ENCODE assay signal across 22 cellular contexts in genomic region chr20:38809942-38810341, GRCh38. TPM values are rescaled to one million over a fixed set of nuclear protein-coding genes. Genes with fewer than 3 reads are reported as not detected.
DNase-seq lines count a peak whose midpoint lies in the region; ATAC-seq, FAIRE-seq and TF ChIP-seq lines count a peak whose summit lies in the region.
"Had no signal": no experiment of that assay in that cellular context is flagged by ENCODE, and none has a peak within 500 bp of the region (broad histone marks: within the 10 kb centered on the region; RNA-seq: fewer than 3 reads in every experiment).

No MANE protein-coding gene starts in this region.

- peaks cover 75% of the 10 kb centered on the region for H3K4me1 Mint-ChIP-seq in activated T-cell treated with anti-CD3 and anti-CD28 coated beads, Interleukin-2, amount 50 U/mL, for 72 hours (ENCODE audit: low read depth)
- H3K4me1 Mint-ChIP-seq in activated B cell treated with CpG ODN at 0.5 μM for 24 hours, result peaks cover 81% of the 10 kb centered on the region
- peaks cover 50 to 78% (median 68%) of the 10 kb centered on the region in 7 donors for H3K4me1 Mint-ChIP-seq in naive thymus-derived CD4-positive, alpha-beta T cell

- no peaks in the 10 kb centered on the region for H3K27me3 ChIP-seq in naive thymus-derived CD4-positive, alpha-beta T cell (ENCODE audit: control insufficient read depth in 2 of 2, insufficient read depth in 2 of 2, low read length in 2 of 2)

- no peaks in the 10 kb centered on the region for H3K27me3 Mint-ChIP-seq in activated T-cell treated with anti-CD3 and anti-CD28 coated beads, Interleukin-2, amount 50 U/mL, for 72 hours (ENCODE audit: low read depth)
- no peaks in the 10 kb centered on the region for H3K27me3 Mint-ChIP-seq in activated B cell treated with CpG ODN at 0.5 μM for 24 hours
- H3K27me3 Mint-ChIP-seq in naive thymus-derived CD4-positive, alpha-beta T cell, result peaks cover 0 to 1% (median 0%) of the 10 kb centered on the region in 5 donors

- POLR2A ChIA-PET in activated B cell treated with CpG ODN at 0.5 μM for 24 hours (lab: Charles Lee), result interaction anchor here (0.6 to 11.9 kb wide), 10 partner anchors 11 to 152 kb away, joined by 3 to 244 read pairs (median 7); partner anchors contain the start of gene DHX35
- POLR2A ChIA-PET in naive thymus-derived CD4-positive, alpha-beta T cell (lab: Charles Lee), result no interaction called here

- no peak overlapping the region for H3K27ac ChIP-seq in naive thymus-derived CD4-positive, alpha-beta T cell (ENCODE audit: low read depth, low read length)
- H3K27ac ChIP-seq: ascending aorta, left lung, uterus had no signal

- peaks cover 0 to 12% (median 7%) of the 10 kb centered on the region in 3 experiments for H3K36me3 ChIP-seq in naive thymus-derived CD4-positive, alpha-beta T cell (ENCODE audit: control insufficient read depth in 2 of 3, insufficient read depth in 3 of 3, low read length in 3 of 3)
- H3K36me3 ChIP-seq: ascending aorta, left lung, Peyer's patch, uterus had no signal

- intact Hi-C loops in activated B cell treated with CpG ODN at 0.5 μM for 24 hours (cut with micrococcal nuclease), result loop anchor here (5.0 kb wide), 1 partner anchor 78 kb away; no protein-coding TSS in a partner anchor
- intact Hi-C loops in naive thymus-derived CD4-positive, alpha-beta T cell (cut with micrococcal nuclease), result loop anchor here in 1 of 2 donors (5.0 kb wide), 2 partner anchors 43 to 47 kb away; no protein-coding TSS in a partner anchor

- peak overlapping the region in 1 of 2 donors; percentile 98 for H3K4me3 Mint-ChIP-seq in activated T-cell treated with anti-CD3 and anti-CD28 coated beads, Interleukin-2, amount 50 U/mL, for 72 hours
- H3K4me3 Mint-ChIP-seq in activated B cell treated with CpG ODN at 0.5 μM for 24 hours, result peak overlapping the region; percentile 73
- peak overlapping the region in 4 of 10 donors; percentile 14 to 73 (median 40) for H3K4me3 Mint-ChIP-seq in naive thymus-derived CD4-positive, alpha-beta T cell

- TF ChIP-seq POLR2A in GM12891 (IDR thresholded peaks at IDR 0.05; ENCODE audit: low read depth, low read length), result no peak

- no peak for FAIRE-seq in GM12891 (lab: Jason Lieb, UNC)

- no peaks in the 10 kb centered on the region for H3K9me3 Mint-ChIP-seq in activated T-cell treated with anti-CD3 and anti-CD28 coated beads, Interleukin-2, amount 50 U/mL, for 72 hours
- H3K9me3 Mint-ChIP-seq in activated B cell treated with CpG ODN at 0.5 μM for 24 hours, result no peaks in the 10 kb centered on the region
- peaks cover 0 to 3% (median 0%) of the 10 kb centered on the region in 11 donors for H3K9me3 Mint-ChIP-seq in naive thymus-derived CD4-positive, alpha-beta T cell

- CTCF ChIA-PET in activated B cell treated with CpG ODN at 0.5 μM for 24 hours (lab: Charles Lee), result interaction anchor here (0.9 to 6.8 kb wide), 2 partner anchors 58 to 83 kb away, joined by 3 to 82 read pairs; no protein-coding TSS in a partner anchor
- CTCF ChIA-PET in naive thymus-derived CD4-positive, alpha-beta T cell (lab: Charles Lee), result interaction anchor here (0.6 kb wide), 1 partner anchor 27 kb away, joined by 3 read pairs; no protein-coding TSS in a partner anchor

- no peak for TF ChIP-seq CTCF in activated B cell treated with CpG ODN at 0.5 μM for 24 hours (IDR thresholded peaks at IDR 0.05)

- H3K36me3 Mint-ChIP-seq in activated T-cell treated with anti-CD3 and anti-CD28 coated beads, Interleukin-2, amount 50 U/mL, for 72 hours (ENCODE audit: insufficient read depth in 2 of 2), result peaks cover 20 to 40% of the 10 kb centered on the region in 2 donors
- peaks cover 55% of the 10 kb centered on the region for H3K36me3 Mint-ChIP-seq in activated B cell treated with CpG ODN at 0.5 μM for 24 hours (ENCODE audit: low read depth)
- peaks cover 3 to 41% (median 10%) of the 10 kb centered on the region in 5 donors for H3K36me3 Mint-ChIP-seq in naive thymus-derived CD4-positive, alpha-beta T cell

- H3K9me3 ChIP-seq in naive thymus-derived CD4-positive, alpha-beta T cell (ENCODE audit: control insufficient read depth in 2 of 3, low read length in 3 of 3), result no peaks in the 10 kb centered on the region
- H3K9me3 ChIP-seq: ascending aorta, left lung, Peyer's patch, uterus had no signal

- no peak for DNase-seq in activated T-cell treated with anti-CD3 and anti-CD28 coated beads, Interleukin-2, amount 50 U/mL, for 72 hours
- no peak for DNase-seq in activated T-cell treated with anti-CD3 and anti-CD28 coated beads, Interleukin-2, amount 50 U/mL, for 1 hour
- DNase-seq in GM12891 (ENCODE audit: insufficient read length, low spot score), result no peak
- no peak for DNase-seq in activated B cell treated with CpG ODN at 0.5 μM for 24 hours
- DNase-seq in naive thymus-derived CD4-positive, alpha-beta T cell, result no peak
- no peak for DNase-seq in NCI-H1092 treated with DMSO at 0.1 percent for 48 hours (lab: John Stamatoyannopoulos, UW)
- no peak for DNase-seq in NCI-H2107 (lab: John Stamatoyannopoulos, UW)
- DNase-seq: activated CD4-positive, alpha-beta T cell treated with anti-CD3 and anti-CD28 coated beads, Interleukin-2, amount 50 U/mL, for 4 hours; cerebellar nuclear complex; DND-41; effector memory CD4-positive, alpha-beta T cell; KG1; left lung; NCI-H1105; uterus had no signal

- no peak overlapping the region for H3K4me3 ChIP-seq in naive thymus-derived CD4-positive, alpha-beta T cell (ENCODE audit: low read length)
- H3K4me3 ChIP-seq: ascending aorta, left lung, uterus had no signal

- H3K27ac Mint-ChIP-seq in activated T-cell treated with anti-CD3 and anti-CD28 coated beads, Interleukin-2, amount 50 U/mL, for 72 hours, result peak overlapping the region; percentile 26
- H3K27ac Mint-ChIP-seq in activated B cell treated with CpG ODN at 0.5 μM for 24 hours, result peak overlapping the region; percentile 86
- H3K27ac Mint-ChIP-seq in naive thymus-derived CD4-positive, alpha-beta T cell, result peak overlapping the region in 8 of 9 donors; percentile 7 to 94 (median 63)

- peaks cover 37 to 44% of the 10 kb centered on the region in 2 donors for H3K4me1 ChIP-seq in naive thymus-derived CD4-positive, alpha-beta T cell (ENCODE audit: control insufficient read depth in 2 of 2, insufficient read depth in 2 of 2, low read length in 2 of 2)

- ATAC-seq in activated T-cell treated with anti-CD3 and anti-CD28 coated beads, Interleukin-2, amount 50 U/mL, for 72 hours (replicated peaks in 1 of 2), result no peak
- ATAC-seq in activated B cell treated with CpG ODN at 0.5 μM for 24 hours (ENCODE audit: low read depth) (no peak), HG03432 (IDR thresholded peaks at IDR 0.05; ENCODE audit: unreplicated experiment) (no peak)
- no peak for ATAC-seq in naive thymus-derived CD4-positive, alpha-beta T cell
- ATAC-seq: left lung, sciatic nerve, SK-N-SH treated with all-trans-retinoic acid at 6 μM for 48 hours had no signal

TF ChIP-seq in GM12891, 5 proteins besides CTCF, POLR2A, EP300 and RAD21:
- TF ChIP-seq POU2F2 (IDR thresholded peaks at IDR 0.05; ENCODE audit: low read depth, low read length) (no peak), POLR2AphosphoS5 (IDR thresholded peaks at IDR 0.05; ENCODE audit: low read depth, low read length) (peak; percentile 31; the same call in 1 of the 2 replicates)

RNA-seq across cellular contexts. Expression of gene PPP1R16B, which starts 4.4 kb away (rescaled TPM):
- total RNA-seq in activated T-cell treated with anti-CD3 and anti-CD28 coated beads, Interleukin-2, amount 50 U/mL, for 72 hours, result 100 to 1,000 TPM; 143 to 184 TPM
- polyA plus RNA-seq in GM12891 (2012; ENCODE audit: low read depth, missing spikeins), result 60.8 TPM
- 98.3 and 99.3 TPM in 2 replicates for total RNA-seq in activated B cell treated with CpG ODN at 0.5 μM for 24 hours
- total RNA-seq in naive thymus-derived CD4-positive, alpha-beta T cell, result 10 to 100 TPM; 20.8 to 75.4 (median 22.0) TPM
- 10 to 100 TPM; 11.4 to 19.8 TPM for polyA plus RNA-seq in naive thymus-derived CD4-positive, alpha-beta T cell
- total RNA-seq: osteocyte had no signal
- polyA plus RNA-seq: fibroblast of lung had no signal

Comparison
In these comparisons a context has a peak if more than half of its experiments do, and no peak if none do; other contexts are left out.
1. H3K27ac Mint-ChIP-seq: peak in every context shown above with its lines; median percentile 86 in activated B cell treated with CpG ODN at 0.5 μM for 24 hours; 63 in naive thymus-derived CD4-positive, alpha-beta T cell; 26 in activated T-cell treated with anti-CD3 and anti-CD28 coated beads, Interleukin-2, amount 50 U/mL, for 72 hours.